1 cellular context compared by ENCODE assay signal in genomic region chr1:225498539-225499135, GRCh38.
TF ChIP-seq lines count a peak whose summit lies in the region.

No MANE protein-coding gene starts in this region.

TF ChIP-seq in GM12878, 131 proteins besides CTCF, POLR2A, EP300 and RAD21:
- TF ChIP-seq ZNF687 (IDR thresholded peaks at IDR 0.05), result no peak
- TF ChIP-seq JUNB (IDR thresholded peaks at IDR 0.05), result peak; percentile 67
TF ChIP-seq in GM12878: peak in this region for 1.
